ENCODE assay signal across 1 cellular context in the genomic region with DNA sequence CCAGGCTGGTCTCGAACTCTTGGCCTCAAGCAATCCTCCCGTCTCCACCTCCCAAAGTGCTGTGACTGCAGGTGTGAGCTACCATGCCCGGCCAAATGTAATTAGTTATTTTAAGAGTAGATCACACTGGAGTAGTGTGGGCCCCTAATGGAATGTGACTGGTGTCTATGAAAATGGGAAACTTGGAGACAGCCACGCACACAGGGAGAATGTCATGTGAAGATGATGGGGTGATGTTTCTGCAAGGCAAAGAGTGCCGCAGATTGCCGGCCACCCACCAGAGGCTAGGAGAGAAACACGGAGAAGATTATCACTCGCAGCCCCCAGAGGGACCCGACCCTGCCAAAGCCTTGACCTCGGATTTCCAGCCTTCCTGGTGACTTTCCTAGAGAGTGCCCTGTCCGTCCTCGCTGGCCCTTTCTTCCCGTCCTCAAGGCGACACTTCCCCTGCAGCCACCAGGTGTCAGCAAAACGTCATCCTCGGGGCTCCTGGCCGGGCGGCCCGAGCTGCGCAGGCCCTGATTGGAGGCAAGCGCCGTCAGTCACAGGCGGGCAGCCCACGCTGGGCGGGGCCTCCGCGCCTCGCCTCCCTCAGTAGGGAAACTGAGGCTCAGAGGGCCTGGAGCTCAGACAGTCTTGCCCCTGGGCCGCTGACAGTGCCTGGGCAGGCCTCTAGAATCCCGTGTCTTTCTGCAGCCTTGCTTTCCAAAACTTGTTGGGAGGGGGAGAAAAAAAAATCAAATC.
TF ChIP-seq lines count a peak whose summit lies in the region.

No MANE protein-coding gene starts in this region.

TF ChIP-seq in HEK293, 187 proteins besides CTCF, POLR2A, EP300 and RAD21 (continued from another document):
- no peak for TF ChIP-seq GLI2 (tag by site-specific recombination; IDR thresholded peaks at IDR 0.05; ENCODE audit: borderline replicate concordance, low read depth)
- no peak for TF ChIP-seq ZNF37A (tag by site-specific recombination; IDR thresholded peaks at IDR 0.05)
- TF ChIP-seq, protein P1, sequence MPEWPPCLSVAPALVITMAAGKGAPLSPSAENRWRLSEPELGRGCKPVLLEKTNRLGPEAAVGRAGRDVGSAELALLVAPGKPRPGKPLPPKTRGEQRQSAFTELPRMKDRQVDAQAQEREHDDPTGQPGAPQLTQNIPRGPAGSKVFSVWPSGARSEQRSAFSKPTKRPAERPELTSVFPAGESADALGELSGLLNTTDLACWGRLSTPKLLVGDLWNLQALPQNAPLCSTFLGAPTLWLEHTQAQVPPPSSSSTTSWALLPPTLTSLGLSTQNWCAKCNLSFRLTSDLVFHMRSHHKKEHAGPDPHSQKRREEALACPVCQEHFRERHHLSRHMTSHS (tag by site-specific recombination; IDR thresholded peaks at IDR 0.05), result no peak
- TF ChIP-seq, protein P2, sequence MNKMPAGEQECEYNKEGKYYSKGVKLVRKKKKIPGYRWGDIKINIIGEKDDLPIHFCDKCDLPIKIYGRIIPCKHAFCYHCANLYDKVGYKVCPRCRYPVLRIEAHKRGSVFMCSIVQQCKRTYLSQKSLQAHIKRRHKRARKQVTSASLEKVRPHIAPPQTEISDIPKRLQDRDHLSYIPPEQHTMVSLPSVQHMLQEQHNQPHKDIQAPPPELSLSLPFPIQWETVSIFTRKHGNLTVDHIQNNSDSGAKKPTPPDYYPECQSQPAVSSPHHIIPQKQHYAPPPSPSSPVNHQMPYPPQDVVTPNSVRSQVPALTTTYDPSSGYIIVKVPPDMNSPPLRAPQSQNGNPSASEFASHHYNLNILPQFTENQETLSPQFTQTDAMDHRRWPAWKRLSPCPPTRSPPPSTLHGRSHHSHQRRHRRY (tag by site-specific recombination; IDR thresholded peaks at IDR 0.05), result no peak
- TF ChIP-seq ZNF341 (tag by site-specific recombination; IDR thresholded peaks at IDR 0.05; ENCODE audit: low read depth), result no peak
- TF ChIP-seq ZNF223 (tag by site-specific recombination; IDR thresholded peaks at IDR 0.05), result no peak
- no peak for TF ChIP-seq ZNF530 (tag by site-specific recombination; IDR thresholded peaks at IDR 0.05; ENCODE audit: low read depth)
- TF ChIP-seq YY2 (tag by site-specific recombination; IDR thresholded peaks at IDR 0.05), result no peak
- no peak for TF ChIP-seq ZNF658 (tag by site-specific recombination; IDR thresholded peaks at IDR 0.05)
- no peak for TF ChIP-seq YY1 (tag by site-specific recombination; IDR thresholded peaks at IDR 0.05)
- no peak for TF ChIP-seq ZNF175 (tag by site-specific recombination; IDR thresholded peaks at IDR 0.05)
- TF ChIP-seq, protein P3, sequence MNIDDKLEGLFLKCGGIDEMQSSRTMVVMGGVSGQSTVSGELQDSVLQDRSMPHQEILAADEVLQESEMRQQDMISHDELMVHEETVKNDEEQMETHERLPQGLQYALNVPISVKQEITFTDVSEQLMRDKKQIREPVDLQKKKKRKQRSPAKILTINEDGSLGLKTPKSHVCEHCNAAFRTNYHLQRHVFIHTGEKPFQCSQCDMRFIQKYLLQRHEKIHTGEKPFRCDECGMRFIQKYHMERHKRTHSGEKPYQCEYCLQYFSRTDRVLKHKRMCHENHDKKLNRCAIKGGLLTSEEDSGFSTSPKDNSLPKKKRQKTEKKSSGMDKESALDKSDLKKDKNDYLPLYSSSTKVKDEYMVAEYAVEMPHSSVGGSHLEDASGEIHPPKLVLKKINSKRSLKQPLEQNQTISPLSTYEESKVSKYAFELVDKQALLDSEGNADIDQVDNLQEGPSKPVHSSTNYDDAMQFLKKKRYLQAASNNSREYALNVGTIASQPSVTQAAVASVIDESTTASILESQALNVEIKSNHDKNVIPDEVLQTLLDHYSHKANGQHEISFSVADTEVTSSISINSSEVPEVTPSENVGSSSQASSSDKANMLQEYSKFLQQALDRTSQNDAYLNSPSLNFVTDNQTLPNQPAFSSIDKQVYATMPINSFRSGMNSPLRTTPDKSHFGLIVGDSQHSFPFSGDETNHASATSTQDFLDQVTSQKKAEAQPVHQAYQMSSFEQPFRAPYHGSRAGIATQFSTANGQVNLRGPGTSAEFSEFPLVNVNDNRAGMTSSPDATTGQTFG (tag by site-specific recombination; IDR thresholded peaks at IDR 0.05; ENCODE audit: borderline replicate concordance), result no peak
- peak; percentile 85 for TF ChIP-seq ZNF654 (tag by site-specific recombination; IDR thresholded peaks at IDR 0.05; ENCODE audit: low read depth)
- TF ChIP-seq, protein P4, sequence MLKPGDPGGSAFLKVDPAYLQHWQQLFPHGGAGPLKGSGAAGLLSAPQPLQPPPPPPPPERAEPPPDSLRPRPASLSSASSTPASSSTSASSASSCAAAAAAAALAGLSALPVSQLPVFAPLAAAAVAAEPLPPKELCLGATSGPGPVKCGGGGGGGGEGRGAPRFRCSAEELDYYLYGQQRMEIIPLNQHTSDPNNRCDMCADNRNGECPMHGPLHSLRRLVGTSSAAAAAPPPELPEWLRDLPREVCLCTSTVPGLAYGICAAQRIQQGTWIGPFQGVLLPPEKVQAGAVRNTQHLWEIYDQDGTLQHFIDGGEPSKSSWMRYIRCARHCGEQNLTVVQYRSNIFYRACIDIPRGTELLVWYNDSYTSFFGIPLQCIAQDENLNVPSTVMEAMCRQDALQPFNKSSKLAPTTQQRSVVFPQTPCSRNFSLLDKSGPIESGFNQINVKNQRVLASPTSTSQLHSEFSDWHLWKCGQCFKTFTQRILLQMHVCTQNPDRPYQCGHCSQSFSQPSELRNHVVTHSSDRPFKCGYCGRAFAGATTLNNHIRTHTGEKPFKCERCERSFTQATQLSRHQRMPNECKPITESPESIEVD (tag by site-specific recombination; IDR thresholded peaks at IDR 0.05), result no peak
- no peak for TF ChIP-seq ZNF433 (tag by site-specific recombination; IDR thresholded peaks at IDR 0.05; ENCODE audit: low read depth)
- TF ChIP-seq ZSCAN30 (tag by site-specific recombination; IDR thresholded peaks at IDR 0.05), result 0 out of 2 replicates have a peak, but pooled peaks have one; percentile 76
- TF ChIP-seq ZFP41 (tag by site-specific recombination; IDR thresholded peaks at IDR 0.05; ENCODE audit: borderline replicate concordance), result no peak
- TF ChIP-seq ZNF521 (tag by site-specific recombination; IDR thresholded peaks at IDR 0.05), result no peak
- no peak for TF ChIP-seq ZNF473 (tag by site-specific recombination; IDR thresholded peaks at IDR 0.05)
- TF ChIP-seq, protein P5, sequence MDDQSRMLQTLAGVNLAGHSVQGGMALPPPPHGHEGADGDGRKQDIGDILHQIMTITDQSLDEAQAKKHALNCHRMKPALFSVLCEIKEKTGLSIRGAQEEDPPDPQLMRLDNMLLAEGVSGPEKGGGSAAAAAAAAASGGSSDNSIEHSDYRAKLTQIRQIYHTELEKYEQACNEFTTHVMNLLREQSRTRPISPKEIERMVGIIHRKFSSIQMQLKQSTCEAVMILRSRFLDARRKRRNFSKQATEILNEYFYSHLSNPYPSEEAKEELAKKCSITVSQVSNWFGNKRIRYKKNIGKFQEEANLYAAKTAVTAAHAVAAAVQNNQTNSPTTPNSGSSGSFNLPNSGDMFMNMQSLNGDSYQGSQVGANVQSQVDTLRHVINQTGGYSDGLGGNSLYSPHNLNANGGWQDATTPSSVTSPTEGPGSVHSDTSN (CRISPR knock-in tag; IDR thresholded peaks at IDR 0.05), result peak; percentile 99
- TF ChIP-seq ZNF302 (tag by site-specific recombination; IDR thresholded peaks at IDR 0.05; ENCODE audit: low read depth), result no peak
- TF ChIP-seq ZNF76 (tag by site-specific recombination; IDR thresholded peaks at IDR 0.05; ENCODE audit: borderline replicate concordance, low read depth), result no peak
- peak; percentile 85 for TF ChIP-seq SP3 (tag by site-specific recombination; IDR thresholded peaks at IDR 0.05)
- TF ChIP-seq ZNF560 (tag by site-specific recombination; IDR thresholded peaks at IDR 0.05; ENCODE audit: borderline replicate concordance), result no peak
- TF ChIP-seq ZNF785 (tag by site-specific recombination; IDR thresholded peaks at IDR 0.05), result no peak
- no peak for TF ChIP-seq ZNF610 (tag by site-specific recombination; IDR thresholded peaks at IDR 0.05; ENCODE audit: borderline replicate concordance)
- no peak for TF ChIP-seq ZNF510 (tag by site-specific recombination; IDR thresholded peaks at IDR 0.05; ENCODE audit: insufficient replicate concordance)
- TF ChIP-seq HOXA7 (CRISPR knock-in tag; IDR thresholded peaks at IDR 0.05; ENCODE audit: borderline replicate concordance), result no peak
- TF ChIP-seq ZNF391 (tag by site-specific recombination; IDR thresholded peaks at IDR 0.05; ENCODE audit: borderline replicate concordance, low read depth), result no peak
- no peak for TF ChIP-seq ZNF311 (tag by site-specific recombination; IDR thresholded peaks at IDR 0.05; ENCODE audit: borderline replicate concordance)
- TF ChIP-seq, protein P6, sequence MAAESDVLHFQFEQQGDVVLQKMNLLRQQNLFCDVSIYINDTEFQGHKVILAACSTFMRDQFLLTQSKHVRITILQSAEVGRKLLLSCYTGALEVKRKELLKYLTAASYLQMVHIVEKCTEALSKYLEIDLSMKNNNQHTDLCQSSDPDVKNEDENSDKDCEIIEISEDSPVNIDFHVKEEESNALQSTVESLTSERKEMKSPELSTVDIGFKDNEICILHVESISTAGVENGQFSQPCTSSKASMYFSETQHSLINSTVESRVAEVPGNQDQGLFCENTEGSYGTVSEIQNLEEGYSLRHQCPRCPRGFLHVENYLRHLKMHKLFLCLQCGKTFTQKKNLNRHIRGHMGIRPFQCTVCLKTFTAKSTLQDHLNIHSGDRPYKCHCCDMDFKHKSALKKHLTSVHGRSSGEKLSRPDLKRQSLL (tag by site-specific recombination; IDR thresholded peaks at IDR 0.05), result no peak
- TF ChIP-seq ZNF184 (tag by site-specific recombination; IDR thresholded peaks at IDR 0.05), result no peak
- TF ChIP-seq, protein P7, sequence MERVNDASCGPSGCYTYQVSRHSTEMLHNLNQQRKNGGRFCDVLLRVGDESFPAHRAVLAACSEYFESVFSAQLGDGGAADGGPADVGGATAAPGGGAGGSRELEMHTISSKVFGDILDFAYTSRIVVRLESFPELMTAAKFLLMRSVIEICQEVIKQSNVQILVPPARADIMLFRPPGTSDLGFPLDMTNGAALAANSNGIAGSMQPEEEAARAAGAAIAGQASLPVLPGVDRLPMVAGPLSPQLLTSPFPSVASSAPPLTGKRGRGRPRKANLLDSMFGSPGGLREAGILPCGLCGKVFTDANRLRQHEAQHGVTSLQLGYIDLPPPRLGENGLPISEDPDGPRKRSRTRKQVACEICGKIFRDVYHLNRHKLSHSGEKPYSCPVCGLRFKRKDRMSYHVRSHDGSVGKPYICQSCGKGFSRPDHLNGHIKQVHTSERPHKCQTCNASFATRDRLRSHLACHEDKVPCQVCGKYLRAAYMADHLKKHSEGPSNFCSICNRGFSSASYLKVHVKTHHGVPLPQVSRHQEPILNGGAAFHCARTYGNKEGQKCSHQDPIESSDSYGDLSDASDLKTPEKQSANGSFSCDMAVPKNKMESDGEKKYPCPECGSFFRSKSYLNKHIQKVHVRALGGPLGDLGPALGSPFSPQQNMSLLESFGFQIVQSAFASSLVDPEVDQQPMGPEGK (tag by site-specific recombination; IDR thresholded peaks at IDR 0.05), result no peak
- TF ChIP-seq ZNF768 (tag by site-specific recombination; IDR thresholded peaks at IDR 0.05), result no peak
- TF ChIP-seq ZNF585B (tag by site-specific recombination; IDR thresholded peaks at IDR 0.05), result no peak
- no peak for TF ChIP-seq ZNF274 (IDR thresholded peaks at IDR 0.05; ENCODE audit: low read length)
- no peak for TF ChIP-seq ZNF274 (tag by site-specific recombination; IDR thresholded peaks at IDR 0.05; ENCODE audit: borderline replicate concordance)
- TF ChIP-seq, protein P8, sequence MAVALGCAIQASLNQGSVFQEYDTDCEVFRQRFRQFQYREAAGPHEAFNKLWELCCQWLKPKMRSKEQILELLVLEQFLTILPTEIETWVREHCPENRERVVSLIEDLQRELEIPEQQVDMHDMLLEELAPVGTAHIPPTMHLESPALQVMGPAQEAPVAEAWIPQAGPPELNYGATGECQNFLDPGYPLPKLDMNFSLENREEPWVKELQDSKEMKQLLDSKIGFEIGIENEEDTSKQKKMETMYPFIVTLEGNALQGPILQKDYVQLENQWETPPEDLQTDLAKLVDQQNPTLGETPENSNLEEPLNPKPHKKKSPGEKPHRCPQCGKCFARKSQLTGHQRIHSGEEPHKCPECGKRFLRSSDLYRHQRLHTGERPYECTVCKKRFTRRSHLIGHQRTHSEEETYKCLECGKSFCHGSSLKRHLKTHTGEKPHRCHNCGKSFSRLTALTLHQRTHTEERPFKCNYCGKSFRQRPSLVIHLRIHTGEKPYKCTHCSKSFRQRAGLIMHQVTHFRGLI (tag by site-specific recombination; IDR thresholded peaks at IDR 0.05), result no peak
- no peak for TF ChIP-seq GLIS1 (tag by site-specific recombination; IDR thresholded peaks at IDR 0.05)
- TF ChIP-seq ZBTB17 (tag by site-specific recombination; IDR thresholded peaks at IDR 0.05), result peak; percentile 52; the same call in 1 of the 2 replicates
- TF ChIP-seq KLF16 (tag by site-specific recombination; IDR thresholded peaks at IDR 0.05), result no peak
